9 cellular contexts compared by ENCODE assay signal in genomic region chr17:43246456-43246855, GRCh38. TPM values are rescaled to one million over a fixed set of nuclear protein-coding genes. Genes with fewer than 3 reads are reported as not detected.
"Had no signal": no experiment of that assay in that cellular context is flagged by ENCODE, and none has a peak within 500 bp of the region (broad histone marks: within the 10 kb centered on the region; RNA-seq: fewer than 3 reads in every experiment).

No MANE protein-coding gene starts in this region.

RNA-seq across cellular contexts. Expression of gene RNU2-1, which starts 12.7 kb away (rescaled TPM):
- total RNA-seq: fibroblast of lung, smooth muscle cell had no signal
- polyA plus RNA-seq: fibroblast of lung, mammary epithelial cell, neural cell had no signal

RNA-seq across cellular contexts. Expression of gene CCDC200, which starts 18.0 kb away (rescaled TPM):
- total RNA-seq: activated CD4-positive, alpha-beta T cell treated with anti-CD3 and anti-CD28 coated beads, Interleukin-2, amount 10 ng/mL, durations not matched to agents 7 days and 5 days; activated CD8-positive, alpha-beta memory T cell treated with anti-CD3 and anti-CD28 coated beads, Interleukin-2, amount 10 ng/mL, durations not matched to agents 7 days and 5 days; activated CD8-positive, alpha-beta T cell treated with anti-CD3 and anti-CD28 coated beads for 36 hours; astrocyte; fibroblast of lung; mammary epithelial cell; right lobe of liver; smooth muscle cell had no signal
- polyA plus RNA-seq: fibroblast of lung, mammary epithelial cell, neural cell had no signal

RNA-seq across cellular contexts. Expression of gene TMEM106A, which starts 34.8 kb away (rescaled TPM):
- polyA plus RNA-seq: neural cell had no signal
